ENCODE assay signal across 2 cellular contexts in the genomic region with DNA sequence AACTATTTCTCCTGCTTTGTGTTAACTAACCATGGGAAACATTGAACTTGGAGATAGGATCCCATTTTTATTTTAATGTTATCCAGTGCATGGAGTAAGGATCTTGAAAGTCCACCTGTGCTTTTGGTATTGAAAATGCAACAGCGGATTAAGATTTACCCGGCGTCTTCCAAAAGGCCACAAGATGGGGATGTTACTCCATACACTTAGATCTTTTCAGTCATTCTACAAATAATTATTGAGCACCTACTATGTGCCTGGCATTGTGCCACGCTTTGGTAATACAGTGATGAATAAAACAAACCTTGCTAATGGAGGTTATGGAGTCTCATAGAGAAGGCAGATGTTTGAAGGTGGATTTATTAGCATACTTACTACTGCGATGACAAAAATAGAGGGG.
TF ChIP-seq lines count a peak whose summit lies in the region.

No MANE protein-coding gene starts in this region.

TF ChIP-seq in HCT116, 20 proteins besides CTCF, POLR2A, EP300 and RAD21 (continued from another document):
- TF ChIP-seq REST (IDR thresholded peaks at IDR 0.05; ENCODE audit: low read depth) = no peak
- TF ChIP-seq ELF1 (IDR thresholded peaks at IDR 0.05; ENCODE audit: borderline replicate concordance, low read depth) = no peak
- TF ChIP-seq, protein P1, sequence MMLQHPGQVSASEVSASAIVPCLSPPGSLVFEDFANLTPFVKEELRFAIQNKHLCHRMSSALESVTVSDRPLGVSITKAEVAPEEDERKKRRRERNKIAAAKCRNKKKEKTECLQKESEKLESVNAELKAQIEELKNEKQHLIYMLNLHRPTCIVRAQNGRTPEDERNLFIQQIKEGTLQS (IDR thresholded peaks at IDR 0.05) = no peak
- no peak for TF ChIP-seq EZH2phosphoT487 (IDR thresholded peaks at IDR 0.05; ENCODE audit: borderline replicate concordance)
- no peak for TF ChIP-seq CBX3 (IDR thresholded peaks at IDR 0.05; ENCODE audit: low read depth)
- no peak for TF ChIP-seq EGR1 (IDR thresholded peaks at IDR 0.05; ENCODE audit: low read depth)
- no peak for TF ChIP-seq ZNF274 (IDR thresholded peaks at IDR 0.05; ENCODE audit: low read depth, low read length)
- TF ChIP-seq ZFX (IDR thresholded peaks at IDR 0.05) = no peak
- TF ChIP-seq SP1 (IDR thresholded peaks at IDR 0.05; ENCODE audit: low read depth) = no peak
- TF ChIP-seq, protein P2, sequence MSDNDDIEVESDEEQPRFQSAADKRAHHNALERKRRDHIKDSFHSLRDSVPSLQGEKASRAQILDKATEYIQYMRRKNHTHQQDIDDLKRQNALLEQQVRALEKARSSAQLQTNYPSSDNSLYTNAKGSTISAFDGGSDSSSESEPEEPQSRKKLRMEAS (IDR thresholded peaks at IDR 0.05) = no peak
- TF ChIP-seq SRF (IDR thresholded peaks at IDR 0.05; ENCODE audit: low read depth) = no peak
- TF ChIP-seq YY1 (IDR thresholded peaks at IDR 0.05; ENCODE audit: extremely low read depth, insufficient replicate concordance, low read depth, low read length) = no peak
- TF ChIP-seq SIN3A (IDR thresholded peaks at IDR 0.05; ENCODE audit: low read depth) = no peak
- no peak for TF ChIP-seq EZH2 (IDR thresholded peaks at IDR 0.05)
- TF ChIP-seq JUND (IDR thresholded peaks at IDR 0.05) = no peak
- no peak for TF ChIP-seq POLR2AphosphoS5 (IDR thresholded peaks at IDR 0.05; ENCODE audit: low read depth, low read length)
- no peak for TF ChIP-seq TCF7L2 (IDR thresholded peaks at IDR 0.05; ENCODE audit: borderline replicate concordance, extremely low read depth, insufficient read depth, insufficient read length)
TF ChIP-seq in HCT116: peak in this region for 0.

TF ChIP-seq in GM12878, 131 proteins besides CTCF, POLR2A, EP300 and RAD21:
- TF ChIP-seq, protein P3, sequence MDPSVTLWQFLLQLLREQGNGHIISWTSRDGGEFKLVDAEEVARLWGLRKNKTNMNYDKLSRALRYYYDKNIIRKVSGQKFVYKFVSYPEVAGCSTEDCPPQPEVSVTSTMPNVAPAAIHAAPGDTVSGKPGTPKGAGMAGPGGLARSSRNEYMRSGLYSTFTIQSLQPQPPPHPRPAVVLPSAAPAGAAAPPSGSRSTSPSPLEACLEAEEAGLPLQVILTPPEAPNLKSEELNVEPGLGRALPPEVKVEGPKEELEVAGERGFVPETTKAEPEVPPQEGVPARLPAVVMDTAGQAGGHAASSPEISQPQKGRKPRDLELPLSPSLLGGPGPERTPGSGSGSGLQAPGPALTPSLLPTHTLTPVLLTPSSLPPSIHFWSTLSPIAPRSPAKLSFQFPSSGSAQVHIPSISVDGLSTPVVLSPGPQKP (IDR thresholded peaks at IDR 0.05; ENCODE audit: low read depth, low read length) = no peak
- TF ChIP-seq POLR2AphosphoS5 (IDR thresholded peaks at IDR 0.05; ENCODE audit: low read length) = no peak
- TF ChIP-seq, protein P4, sequence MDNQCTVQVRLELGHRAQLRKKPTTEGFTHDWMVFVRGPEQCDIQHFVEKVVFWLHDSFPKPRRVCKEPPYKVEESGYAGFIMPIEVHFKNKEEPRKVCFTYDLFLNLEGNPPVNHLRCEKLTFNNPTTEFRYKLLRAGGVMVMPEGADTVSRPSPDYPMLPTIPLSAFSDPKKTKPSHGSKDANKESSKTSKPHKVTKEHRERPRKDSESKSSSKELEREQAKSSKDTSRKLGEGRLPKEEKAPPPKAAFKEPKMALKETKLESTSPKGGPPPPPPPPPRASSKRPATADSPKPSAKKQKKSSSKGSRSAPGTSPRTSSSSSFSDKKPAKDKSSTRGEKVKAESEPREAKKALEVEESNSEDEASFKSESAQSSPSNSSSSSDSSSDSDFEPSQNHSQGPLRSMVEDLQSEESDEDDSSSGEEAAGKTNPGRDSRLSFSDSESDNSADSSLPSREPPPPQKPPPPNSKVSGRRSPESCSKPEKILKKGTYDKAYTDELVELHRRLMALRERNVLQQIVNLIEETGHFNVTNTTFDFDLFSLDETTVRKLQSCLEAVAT (IDR thresholded peaks at IDR 0.05) = no peak
- no peak for TF ChIP-seq IRF5 (IDR thresholded peaks at IDR 0.05; ENCODE audit: borderline replicate concordance)
- no peak for TF ChIP-seq MEF2B (IDR thresholded peaks at IDR 0.05; ENCODE audit: partially characterized antibody, poor library complexity, severe bottlenecking)
- TF ChIP-seq FOXM1 (IDR thresholded peaks at IDR 0.05; ENCODE audit: low read depth, low read length) = no peak
- no peak for TF ChIP-seq ZSCAN29 (IDR thresholded peaks at IDR 0.05)
- no peak for TF ChIP-seq ATF7 (IDR thresholded peaks at IDR 0.05; ENCODE audit: low read depth)
- no peak for TF ChIP-seq RUNX3 (IDR thresholded peaks at IDR 0.05; ENCODE audit: low read length)
- no peak for TF ChIP-seq JUNB (IDR thresholded peaks at IDR 0.05)
- TF ChIP-seq ZBTB33 (IDR thresholded peaks at IDR 0.05) = no peak
- TF ChIP-seq IRF4 (IDR thresholded peaks at IDR 0.05; ENCODE audit: low read depth, low read length) = no peak
- TF ChIP-seq TARDBP (IDR thresholded peaks at IDR 0.05; ENCODE audit: borderline replicate concordance) = no peak
- TF ChIP-seq SIX5 (IDR thresholded peaks at IDR 0.05; ENCODE audit: low read depth, low read length, severe bottlenecking) = no peak
- TF ChIP-seq MTA2 (IDR thresholded peaks at IDR 0.05; ENCODE audit: low read depth) = no peak
- TF ChIP-seq E4F1 (IDR thresholded peaks at IDR 0.05; ENCODE audit: borderline replicate concordance, partially characterized antibody) = no peak
- no peak for TF ChIP-seq STAT1 (conservative IDR thresholded peaks at IDR 0.05)
- no peak for TF ChIP-seq MTA3 (IDR thresholded peaks at IDR 0.05; ENCODE audit: borderline replicate concordance, low read length)
TF ChIP-seq in GM12878: peak in this region for 0.
